ENCODE assay signal across 9 cellular contexts in the genomic region with DNA sequence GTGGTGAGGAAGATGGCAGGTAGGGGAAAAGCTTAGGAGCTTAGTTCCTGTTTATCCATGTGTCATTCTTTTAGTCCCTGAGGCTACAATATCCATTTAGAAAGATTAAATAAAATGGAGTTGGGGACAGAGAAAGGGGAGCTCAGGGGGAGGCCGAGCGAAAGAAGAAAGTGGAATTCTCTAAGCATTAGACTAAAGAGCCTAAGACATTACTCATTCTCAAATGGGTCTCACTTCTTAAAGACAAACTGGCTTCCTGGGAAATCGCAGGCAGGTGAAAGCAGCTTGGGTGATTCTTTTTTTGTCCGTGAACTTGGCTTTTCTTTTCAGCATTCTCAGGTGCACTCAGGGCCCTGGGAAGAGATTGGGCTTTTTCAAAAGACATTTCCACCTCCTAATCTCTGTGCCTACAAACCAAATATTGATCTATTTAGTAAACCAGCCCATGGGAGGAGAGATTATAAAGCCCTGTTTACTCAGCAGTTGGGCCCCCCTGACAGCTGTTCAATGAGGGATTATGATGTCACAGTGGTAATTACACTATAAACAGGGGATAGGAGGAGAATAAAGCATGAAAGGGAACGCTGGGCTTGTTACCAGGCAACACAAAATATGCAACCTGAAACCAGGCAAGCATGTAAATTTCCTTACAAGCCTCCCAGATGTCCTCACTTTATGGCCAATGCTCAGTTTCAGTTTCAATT.
DNase-seq lines count a peak whose midpoint lies in the region; ATAC-seq and TF ChIP-seq lines count a peak whose summit lies in the region.
"Had no signal": no experiment of that assay in that cellular context is flagged by ENCODE, and none has a peak within 500 bp of the region (broad histone marks: within the 10 kb centered on the region; RNA-seq: fewer than 3 reads in every experiment).

No MANE protein-coding gene starts in this region.

- peak overlapping the region; percentile 6 to 96 (median 92) for H3K27ac Mint-ChIP-seq in brain

- ATAC-seq in GM19351 (IDR thresholded peaks at IDR 0.05; ENCODE audit: unreplicated experiment) (peak; percentile 28), GM21515 (IDR thresholded peaks at IDR 0.05; ENCODE audit: unreplicated experiment) (no peak)

- peaks cover 12% of the 10 kb centered on the region for H3K27me3 Mint-ChIP-seq in brain
- H3K27me3 Mint-ChIP-seq: activated B cell treated with CpG ODN at 0.5 μM for 24 hours had no signal

- no peaks in the 10 kb centered on the region for H3K36me3 Mint-ChIP-seq in brain

- peaks cover 42% of the 10 kb centered on the region for H3K4me1 Mint-ChIP-seq in brain

- no peak for TF ChIP-seq CTCF in brain (conservative IDR thresholded peaks at IDR 0.05)

- H3K9me3 Mint-ChIP-seq in brain: peaks cover 0 to 3% (median 0%) of the 10 kb centered on the region in 5 experiments
- H3K9me3 Mint-ChIP-seq: activated B cell treated with CpG ODN at 0.5 μM for 24 hours had no signal

- H3K4me3 Mint-ChIP-seq in brain: peak overlapping the region; percentile 30 to 72 (median 64)
- H3K4me3 Mint-ChIP-seq: activated B cell treated with CpG ODN at 0.5 μM for 24 hours had no signal

- DNase-seq in NCI-H1694 treated with DMSO at 0.1 percent for 48 hours (lab: John Stamatoyannopoulos, UW): peak; percentile 83
- peak; percentile 89 for DNase-seq in left kidney (ENCODE audit: low read depth, low spot score)
- no peak for DNase-seq in cortex of kidney (lab: John Stamatoyannopoulos, UW)
- no peak for DNase-seq in HK-2 (ENCODE audit: unreplicated experiment)
- DNase-seq in stimulated activated CD4-positive, alpha-beta T cell treated with anti-CD3 and anti-CD28 coated beads, Interleukin-2, amount 100 ng/mL, for 48 hours: no peak
- DNase-seq: activated B cell treated with CpG ODN at 0.5 μM for 24 hours had no signal

Comparison
In these comparisons a context has a peak if more than half of its experiments do, and no peak if none do; other contexts are left out.
1. DNase-seq: peak in NCI-H1694 treated with DMSO at 0.1 percent for 48 hours (single experiment) and left kidney (single experiment); none in cortex of kidney (single experiment), HK-2 (single experiment) and stimulated activated CD4-positive, alpha-beta T cell treated with anti-CD3 and anti-CD28 coated beads, Interleukin-2, amount 100 ng/mL, for 48 hours (0 of 2).